ENCODE assay signal across 1 cellular context in genomic region chr20:33700696-33701441, GRCh38. TPM values are rescaled to one million over a fixed set of nuclear protein-coding genes. Genes with fewer than 3 reads are reported as not detected.
"Had no signal": no experiment of that assay in that cellular context is flagged by ENCODE, and none has a peak within 500 bp of the region (broad histone marks: within the 10 kb centered on the region; RNA-seq: fewer than 3 reads in every experiment).

No MANE protein-coding gene starts in this region.

RNA-seq across cellular contexts. Expression of gene ACTL10, which starts 34.1 kb away (rescaled TPM):
- polyA plus RNA-seq: neural cell had no signal
